ENCODE assay signal across 13 cellular contexts in genomic region chrX:137428777-137429564, GRCh38.
A peak's percentile ranks its signal among the peaks of the same experiment; 100 is the strongest.
DNase-seq lines count a peak whose midpoint lies in the region; ATAC-seq and TF ChIP-seq lines count a peak whose summit lies in the region.
"Had no signal": no experiment of that assay in that cellular context is flagged by ENCODE, and none has a peak within 500 bp of the region (broad histone marks: within the 10 kb centered on the region; RNA-seq: fewer than 3 reads in every experiment).

No MANE protein-coding gene starts in this region.

- H3K36me3 ChIP-seq in lower lobe of right lung, result no peaks in the 10 kb centered on the region
- no peaks in the 10 kb centered on the region for H3K36me3 ChIP-seq in stomach

- TF ChIP-seq CTCF in astrocyte of the spinal cord (IDR thresholded peaks at IDR 0.05; ENCODE audit: low read depth, low read length), result peak; percentile 15
- TF ChIP-seq CTCF in lower lobe of right lung (IDR thresholded peaks at IDR 0.05), result no peak
- TF ChIP-seq CTCF in stomach (IDR thresholded peaks at IDR 0.05), result no peak
- TF ChIP-seq CTCF in activated CD8-positive, alpha-beta T cell treated with anti-CD3 and anti-CD28 coated beads for 36 hours (IDR thresholded peaks at IDR 0.05), result no peak
- TF ChIP-seq CTCF in GM10266 (IDR thresholded peaks at IDR 0.05; ENCODE audit: control insufficient read depth, insufficient read depth, low read depth, missing control alignments), result no peak

- no peaks in the 10 kb centered on the region for H3K36me3 Mint-ChIP-seq in activated naive CD4-positive, alpha-beta T cell treated with anti-CD3 and anti-CD28 coated beads, Interleukin-2, amount 10 ng/mL, durations not matched to agents 7 days and 5 days
- no peaks in the 10 kb centered on the region for H3K36me3 Mint-ChIP-seq in activated CD8-positive, alpha-beta T cell treated with anti-CD3 and anti-CD28 coated beads for 36 hours (ENCODE audit: low read depth)

- H3K27ac ChIP-seq in lower lobe of right lung (no peak overlapping the region), stomach (no peak overlapping the region)
- H3K27ac ChIP-seq: skin epidermis had no signal

- no peak for TF ChIP-seq EP300 in stomach (IDR thresholded peaks at IDR 0.05)

- H3K27me3 ChIP-seq in lower lobe of right lung (ENCODE audit: low read depth) (peaks cover 51% of the 10 kb centered on the region), stomach (peaks cover 28 to 72% (median 64%) of the 10 kb centered on the region in 3 donors)

- no peak for DNase-seq in activated naive CD4-positive, alpha-beta T cell treated with anti-CD3 and anti-CD28 coated beads, Interleukin-2, amount 10 ng/mL, durations not matched to agents 7 days and 5 days
- no peak for DNase-seq in activated naive CD4-positive, alpha-beta T cell treated with Interleukin-2 at 50 U/mL for 16 hours
- DNase-seq in astrocyte of the spinal cord (ENCODE audit: low read depth, low spot score), result no peak
- no peak for DNase-seq in lower lobe of right lung
- DNase-seq in stomach, result no peak
- DNase-seq in SIG-M5 treated with dmso at 0.1 percent for 504 hours (lab: John Stamatoyannopoulos, UW; ENCODE audit: unreplicated experiment), result no peak
- DNase-seq in activated CD8-positive, alpha-beta T cell treated with anti-CD3 and anti-CD28 coated beads for 36 hours, result no peak
- no peak for DNase-seq in GM10266 (ENCODE audit: extremely low spot score)
- DNase-seq: AML-193, left cardiac atrium, NCI-H1092, T-helper 9 cell had no signal

- intact Hi-C loops in lower lobe of right lung (cut with DNase I) (no loop called here), stomach (cut with DNase I; ENCODE audit: low total_unique reads) (no loop called here)
- intact Hi-C loops in activated CD8-positive, alpha-beta T cell treated with anti-CD3 and anti-CD28 coated beads for 36 hours (cut with micrococcal nuclease), result loop anchor here (5.0 kb wide), 2 partner anchors 118 to 133 kb away; no protein-coding TSS in a partner anchor

- no peak for ATAC-seq in lower lobe of right lung
- ATAC-seq in activated CD8-positive, alpha-beta T cell treated with anti-CD3 and anti-CD28 coated beads for 36 hours, result no peak

- no peak for TF ChIP-seq POLR2A in stomach (IDR thresholded peaks at IDR 0.05)

- POLR2A ChIA-PET in activated CD8-positive, alpha-beta T cell treated with anti-CD3 and anti-CD28 coated beads for 36 hours (lab: Charles Lee), result no interaction called here

- H3K9me3 ChIP-seq in lower lobe of right lung (no peaks in the 10 kb centered on the region), stomach (peaks cover 0 to 10% (median 4%) of the 10 kb centered on the region in 4 donors)

- H3K4me1 ChIP-seq in lower lobe of right lung (peaks cover 14% of the 10 kb centered on the region), stomach (peaks cover 5 to 28% (median 23%) of the 10 kb centered on the region in 4 donors)

- no peak overlapping the region for H3K4me3 ChIP-seq in astrocyte of the spinal cord (ENCODE audit: low read depth, low read length)
- peak overlapping the region; percentile 56 for H3K4me3 ChIP-seq in lower lobe of right lung
- peak overlapping the region; percentile 25 to 60 (median 50) for H3K4me3 ChIP-seq in stomach

- in situ Hi-C loops in astrocyte of the spinal cord (cut with HindIII; ENCODE audit: low sequenced_read_pairs), result no loop called here

- H3K9me3 Mint-ChIP-seq in activated naive CD4-positive, alpha-beta T cell treated with anti-CD3 and anti-CD28 coated beads, Interleukin-2, amount 10 ng/mL, durations not matched to agents 7 days and 5 days, result no peaks in the 10 kb centered on the region
- H3K9me3 Mint-ChIP-seq in activated CD8-positive, alpha-beta T cell treated with anti-CD3 and anti-CD28 coated beads for 36 hours, result no peaks in the 10 kb centered on the region

- peaks cover 87% of the 10 kb centered on the region for H3K27me3 Mint-ChIP-seq in activated naive CD4-positive, alpha-beta T cell treated with anti-CD3 and anti-CD28 coated beads, Interleukin-2, amount 10 ng/mL, durations not matched to agents 7 days and 5 days
- peaks cover 49% of the 10 kb centered on the region for H3K27me3 Mint-ChIP-seq in activated CD8-positive, alpha-beta T cell treated with anti-CD3 and anti-CD28 coated beads for 36 hours

- no peak overlapping the region for H3K4me3 Mint-ChIP-seq in activated naive CD4-positive, alpha-beta T cell treated with anti-CD3 and anti-CD28 coated beads, Interleukin-2, amount 10 ng/mL, durations not matched to agents 7 days and 5 days
- no peak overlapping the region for H3K4me3 Mint-ChIP-seq in activated CD8-positive, alpha-beta T cell treated with anti-CD3 and anti-CD28 coated beads for 36 hours

- 2 to 30% (median 15%) methylated on average over 9 to 43 of the region's 43 CpGs for WGBS in stomach, 5 donors

- H3K4me1 Mint-ChIP-seq in activated naive CD4-positive, alpha-beta T cell treated with anti-CD3 and anti-CD28 coated beads, Interleukin-2, amount 10 ng/mL, durations not matched to agents 7 days and 5 days, result peaks cover 8% of the 10 kb centered on the region
- peaks cover 8% of the 10 kb centered on the region for H3K4me1 Mint-ChIP-seq in activated CD8-positive, alpha-beta T cell treated with anti-CD3 and anti-CD28 coated beads for 36 hours (ENCODE audit: low read depth)

- H3K27ac Mint-ChIP-seq in activated naive CD4-positive, alpha-beta T cell treated with anti-CD3 and anti-CD28 coated beads, Interleukin-2, amount 10 ng/mL, durations not matched to agents 7 days and 5 days, result peak overlapping the region; percentile 45
- H3K27ac Mint-ChIP-seq in activated CD8-positive, alpha-beta T cell treated with anti-CD3 and anti-CD28 coated beads for 36 hours, result no peak overlapping the region

- CTCF ChIA-PET in activated naive CD4-positive, alpha-beta T cell treated with anti-CD3 and anti-CD28 coated beads, Interleukin-2, amount 10 ng/mL, durations not matched to agents 7 days and 5 days (lab: Charles Lee), result no interaction called here
- CTCF ChIA-PET in activated CD8-positive, alpha-beta T cell treated with anti-CD3 and anti-CD28 coated beads for 36 hours (lab: Charles Lee), result no interaction called here
